Comparison of ENCODE assay signal across 26 cellular contexts in genomic region chrX:110059410-110059809, GRCh38.
"Had no signal": no experiment of that assay in that cellular context is flagged by ENCODE, and none has a peak within 500 bp of the region (broad histone marks: within the 10 kb centered on the region; RNA-seq: fewer than 3 reads in every experiment).

No MANE protein-coding gene starts in this region.

- H3K9me3 ChIP-seq: esophagus squamous epithelium, mucosa of descending colon, prostate gland, right lobe of liver, suprapubic skin, transverse colon, upper lobe of right lung, uterus had no signal

- H3K79me2 ChIP-seq: hepatocyte had no signal

- H2AFZ ChIP-seq: hepatocyte had no signal

- H3K4me2 ChIP-seq: hepatocyte, smooth muscle cell had no signal

- H3K36me3 ChIP-seq: prostate gland, right lobe of liver, suprapubic skin, transverse colon, upper lobe of right lung, uterus had no signal

- H3K27me3 ChIP-seq: esophagus squamous epithelium, hepatocyte, right lobe of liver, suprapubic skin, transverse colon, upper lobe of right lung, uterus had no signal

- H3K4me1 ChIP-seq: prostate gland, right lobe of liver, suprapubic skin, transverse colon, upper lobe of right lung, uterus had no signal

- H3K4me3 ChIP-seq: esophagus squamous epithelium, hepatocyte, mucosa of descending colon, prostate gland, right lobe of liver, smooth muscle cell, suprapubic skin, transverse colon, upper lobe of right lung, uterus had no signal

- FAIRE-seq: endometrium had no signal

- DNase-seq: cortex of kidney; effector memory CD8-positive, alpha-beta T cell; erythroblast; esophagus squamous epithelium; foreskin melanocyte; kidney; left colon; mesenchymal stem cell; mucosa of descending colon; naive B cell; right lobe of liver; stimulated activated CD4-positive, alpha-beta T cell treated with anti-CD3 and anti-CD28 coated beads, Interleukin-12 subunit alpha, Interleukin-12 subunit beta, amount 100 ng/mL, for 4 hours; stimulated activated CD4-positive, alpha-beta T cell treated with anti-CD3 and anti-CD28 coated beads, Interleukin-1b, Interleukin-23, amount 100 ng/mL, for 48 hours; stimulated activated CD4-positive, alpha-beta T cell treated with anti-CD3 and anti-CD28 coated beads, Interleukin-4, amount 100 ng/mL, for 1 hour; stimulated activated CD8-positive, alpha-beta memory T cell treated with anti-CD3 and anti-CD28 coated beads, Interleukin-4, amount 100 ng/mL, for 48 hours; stimulated activated naive CD4-positive, alpha-beta T cell; stimulated activated naive CD8-positive, alpha-beta T cell treated with anti-CD3 and anti-CD28 coated beads, Interleukin-15, amount 100 ng/mL, for 72 hours; transverse colon; upper lobe of right lung; uterus had no signal

- ATAC-seq: effector memory CD8-positive, alpha-beta T cell; left colon; mucosa of descending colon; natural killer cell treated with Interleukin-12 subunit alpha and Interleukin-12 subunit beta and Interleukin-15 and Interleukin-18, amount 100 ng/mL, for 72 hours; right lobe of liver; stimulated activated naive CD8-positive, alpha-beta T cell treated with anti-CD3 and anti-CD28 coated beads, Interleukin-15, amount 100 ng/mL, for 72 hours; upper lobe of right lung had no signal

- H3K27ac ChIP-seq: esophagus squamous epithelium, hepatocyte, prostate gland, right lobe of liver, suprapubic skin, transverse colon, upper lobe of right lung, uterus had no signal
